ENCODE assay signal across 11 cellular contexts in the genomic region with DNA sequence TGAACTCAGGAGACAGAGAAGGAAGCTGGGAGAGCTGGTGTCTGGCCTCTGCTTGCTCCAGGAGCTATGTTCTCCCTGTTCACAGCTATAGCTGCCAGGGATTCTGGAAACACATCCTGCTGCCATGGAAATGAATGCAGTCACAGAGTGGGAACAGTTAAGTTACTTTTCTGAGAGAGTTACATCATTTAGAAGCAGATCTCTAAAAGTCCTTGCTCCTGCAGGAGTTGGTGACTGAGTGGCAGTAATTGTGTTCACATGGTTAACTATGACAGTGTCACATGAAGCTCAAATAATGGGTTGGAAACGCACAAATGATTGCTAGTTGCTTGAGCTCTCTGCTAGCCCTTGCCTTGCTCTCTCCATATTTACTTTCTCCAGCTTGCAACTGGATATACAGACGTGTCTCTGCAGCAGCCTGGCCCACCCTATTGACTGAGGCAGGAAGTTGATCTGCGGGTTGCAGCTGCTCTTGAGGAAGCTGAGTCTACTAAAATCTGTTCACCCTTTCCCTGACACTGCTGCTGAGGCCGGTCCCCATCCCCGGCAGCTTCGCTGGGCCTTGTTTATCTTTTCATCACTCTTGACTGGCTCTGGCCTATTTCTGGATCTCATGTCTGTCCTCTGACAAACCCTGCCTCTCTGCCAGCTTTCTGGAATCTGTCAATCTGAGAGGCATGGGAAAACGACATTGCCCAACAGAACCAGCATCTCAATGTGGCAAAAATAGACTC. TPM values are rescaled to one million over a fixed set of nuclear protein-coding genes. Genes with fewer than 3 reads are reported as not detected.
DNase-seq lines count a peak whose midpoint lies in the region; ATAC-seq, FAIRE-seq and TF ChIP-seq lines count a peak whose summit lies in the region.
"Had no signal": no experiment of that assay in that cellular context is flagged by ENCODE, and none has a peak within 500 bp of the region (broad histone marks: within the 10 kb centered on the region; RNA-seq: fewer than 3 reads in every experiment).

No MANE protein-coding gene starts in this region.

- CTCF ChIA-PET in activated naive CD4-positive, alpha-beta T cell treated with anti-CD3 and anti-CD28 coated beads, Interleukin-2, amount 10 ng/mL, durations not matched to agents 7 days and 5 days (lab: Charles Lee): interaction anchor here (1.7 to 1.8 kb wide), 2 partner anchors 153 to 166 kb away, joined by 4 to 7 read pairs; no protein-coding TSS in a partner anchor
- CTCF ChIA-PET in activated CD8-positive, alpha-beta T cell treated with anti-CD3 and anti-CD28 coated beads, Interleukin-2, amount 10 ng/mL, durations not matched to agents 7 days and 5 days (lab: Charles Lee): interaction anchor here (0.7 to 2.4 kb wide), 9 partner anchors 23 to 283 kb away, joined by 3 to 8 read pairs (median 3); no protein-coding TSS in a partner anchor

- no peak for TF ChIP-seq POLR2A in H54 (IDR thresholded peaks at IDR 0.05; ENCODE audit: low read depth, low read length)

- ATAC-seq in activated CD8-positive, alpha-beta T cell treated with anti-CD3 and anti-CD28 coated beads, Interleukin-2, amount 10 ng/mL, durations not matched to agents 7 days and 5 days: peak; percentile 55
- ATAC-seq in GM21367 (IDR thresholded peaks at IDR 0.05; ENCODE audit: unreplicated experiment): no peak
- ATAC-seq: natural killer cell had no signal

- no peaks in the 10 kb centered on the region for H3K9me3 Mint-ChIP-seq in activated naive CD4-positive, alpha-beta T cell treated with anti-CD3 and anti-CD28 coated beads, Interleukin-2, amount 10 ng/mL, durations not matched to agents 7 days and 5 days
- H3K9me3 Mint-ChIP-seq in activated CD8-positive, alpha-beta T cell treated with anti-CD3 and anti-CD28 coated beads, Interleukin-2, amount 10 ng/mL, durations not matched to agents 7 days and 5 days (ENCODE audit: insufficient read depth): no peaks in the 10 kb centered on the region
- no peaks in the 10 kb centered on the region for H3K9me3 Mint-ChIP-seq in type B pancreatic cell
- H3K9me3 Mint-ChIP-seq: natural killer cell had no signal

- H3K36me3 Mint-ChIP-seq in activated naive CD4-positive, alpha-beta T cell treated with anti-CD3 and anti-CD28 coated beads, Interleukin-2, amount 10 ng/mL, durations not matched to agents 7 days and 5 days: no peaks in the 10 kb centered on the region
- no peaks in the 10 kb centered on the region for H3K36me3 Mint-ChIP-seq in activated CD8-positive, alpha-beta T cell treated with anti-CD3 and anti-CD28 coated beads, Interleukin-2, amount 10 ng/mL, durations not matched to agents 7 days and 5 days (ENCODE audit: low read depth)
- H3K36me3 Mint-ChIP-seq in type B pancreatic cell: no peaks in the 10 kb centered on the region
- H3K36me3 Mint-ChIP-seq: natural killer cell had no signal

- H3K4me1 Mint-ChIP-seq in activated naive CD4-positive, alpha-beta T cell treated with anti-CD3 and anti-CD28 coated beads, Interleukin-2, amount 10 ng/mL, durations not matched to agents 7 days and 5 days: peaks cover 23% of the 10 kb centered on the region
- H3K4me1 Mint-ChIP-seq in activated CD8-positive, alpha-beta T cell treated with anti-CD3 and anti-CD28 coated beads, Interleukin-2, amount 10 ng/mL, durations not matched to agents 7 days and 5 days (ENCODE audit: low read depth): peaks cover 25% of the 10 kb centered on the region
- peaks cover 29% of the 10 kb centered on the region for H3K4me1 Mint-ChIP-seq in type B pancreatic cell (ENCODE audit: unreplicated experiment)

- TF ChIP-seq CTCF in type B pancreatic cell (conservative IDR thresholded peaks at IDR 0.05): no peak

- POLR2A ChIA-PET in activated CD8-positive, alpha-beta T cell treated with anti-CD3 and anti-CD28 coated beads, Interleukin-2, amount 10 ng/mL, durations not matched to agents 7 days and 5 days (lab: Charles Lee): interaction anchor here (1.1 kb wide), 1 partner anchor 151 kb away, joined by 3 read pairs; no protein-coding TSS in a partner anchor

- H3K4me3 Mint-ChIP-seq in activated naive CD4-positive, alpha-beta T cell treated with anti-CD3 and anti-CD28 coated beads, Interleukin-2, amount 10 ng/mL, durations not matched to agents 7 days and 5 days: no peak overlapping the region
- H3K4me3 Mint-ChIP-seq in activated CD8-positive, alpha-beta T cell treated with anti-CD3 and anti-CD28 coated beads, Interleukin-2, amount 10 ng/mL, durations not matched to agents 7 days and 5 days: no peak overlapping the region
- H3K4me3 Mint-ChIP-seq in type B pancreatic cell: peak overlapping the region; percentile 28
- H3K4me3 Mint-ChIP-seq: natural killer cell had no signal

- peak; percentile 37 for DNase-seq in activated naive CD4-positive, alpha-beta T cell treated with anti-CD3 and anti-CD28 coated beads, Interleukin-2, amount 10 ng/mL, durations not matched to agents 7 days and 5 days
- DNase-seq in activated naive CD4-positive, alpha-beta T cell (lab: John Stamatoyannopoulos, UW): no peak
- DNase-seq in activated CD8-positive, alpha-beta T cell treated with anti-CD3 and anti-CD28 coated beads, Interleukin-2, amount 10 ng/mL, durations not matched to agents 7 days and 5 days: peak; percentile 53
- DNase-seq in islet precursor cell (peak; percentile 56), type B pancreatic cell (ENCODE audit: extremely low spot score, unreplicated experiment) (no peak), H54 (ENCODE audit: insufficient read length, low spot score) (no peak), germinal center (ENCODE audit: low spot score) (no peak)
- DNase-seq: activated naive CD4-positive, alpha-beta T cell treated with anti-CD3 and anti-CD28 coated beads, Interleukin-2, amount 50 U/mL, for 16 hours; natural killer cell had no signal

- H3K27me3 Mint-ChIP-seq in activated naive CD4-positive, alpha-beta T cell treated with anti-CD3 and anti-CD28 coated beads, Interleukin-2, amount 10 ng/mL, durations not matched to agents 7 days and 5 days: peaks cover 31% of the 10 kb centered on the region
- peaks cover 8% of the 10 kb centered on the region for H3K27me3 Mint-ChIP-seq in activated CD8-positive, alpha-beta T cell treated with anti-CD3 and anti-CD28 coated beads, Interleukin-2, amount 10 ng/mL, durations not matched to agents 7 days and 5 days (ENCODE audit: low read depth)
- H3K27me3 Mint-ChIP-seq in type B pancreatic cell: peaks cover 8% of the 10 kb centered on the region

- no peak for FAIRE-seq in H54 (lab: Jason Lieb, UNC)

- no peak overlapping the region for H3K27ac Mint-ChIP-seq in activated naive CD4-positive, alpha-beta T cell treated with anti-CD3 and anti-CD28 coated beads, Interleukin-2, amount 10 ng/mL, durations not matched to agents 7 days and 5 days
- H3K27ac Mint-ChIP-seq in activated CD8-positive, alpha-beta T cell treated with anti-CD3 and anti-CD28 coated beads, Interleukin-2, amount 10 ng/mL, durations not matched to agents 7 days and 5 days: peak overlapping the region; percentile 60
- peak overlapping the region; percentile 64 for H3K27ac Mint-ChIP-seq in type B pancreatic cell
- H3K27ac Mint-ChIP-seq: natural killer cell had no signal

RNA-seq across cellular contexts. Expression of gene ISLR, which starts 16.7 kb away (rescaled TPM):
- total RNA-seq in activated CD8-positive, alpha-beta T cell treated with anti-CD3 and anti-CD28 coated beads, Interleukin-2, amount 10 ng/mL, durations not matched to agents 7 days and 5 days: not detected
- 0.24 and 41.6 TPM in 2 replicates for total RNA-seq in type B pancreatic cell (ENCODE audit: low replicate concordance)
- total RNA-seq: MCF 10A, natural killer cell had no signal

RNA-seq across cellular contexts. Expression of gene ISLR2, which starts 26.5 kb away (rescaled TPM):
- not detected for total RNA-seq in activated CD8-positive, alpha-beta T cell treated with anti-CD3 and anti-CD28 coated beads, Interleukin-2, amount 10 ng/mL, durations not matched to agents 7 days and 5 days
- 0.59 and 16.9 TPM in 2 replicates for total RNA-seq in type B pancreatic cell (ENCODE audit: low replicate concordance)
- total RNA-seq: MCF 10A, natural killer cell had no signal

RNA-seq across cellular contexts. Expression of gene STRA6, which starts 45.7 kb away (rescaled TPM):
- total RNA-seq in activated CD8-positive, alpha-beta T cell treated with anti-CD3 and anti-CD28 coated beads, Interleukin-2, amount 10 ng/mL, durations not matched to agents 7 days and 5 days: not detected
- total RNA-seq in type B pancreatic cell (ENCODE audit: low replicate concordance): 19.2 and 158 TPM in 2 replicates
- total RNA-seq: MCF 10A, natural killer cell had no signal

Comparison
In these comparisons a context has a peak if more than half of its experiments do, and no peak if none do; other contexts are left out.
1. DNase-seq: peak in activated naive CD4-positive, alpha-beta T cell treated with anti-CD3 and anti-CD28 coated beads, Interleukin-2, amount 10 ng/mL, durations not matched to agents 7 days and 5 days (single experiment), activated CD8-positive, alpha-beta T cell treated with anti-CD3 and anti-CD28 coated beads, Interleukin-2, amount 10 ng/mL, durations not matched to agents 7 days and 5 days (single experiment) and islet precursor cell (single experiment); none in activated naive CD4-positive, alpha-beta T cell (0 of 4), type B pancreatic cell (single experiment), H54 (single experiment) and germinal center (single experiment).
2. RNA of gene STRA6, which starts 45.7 kb away (total RNA-seq): 19.2 to 158 TPM in type B pancreatic cell; not detected in activated CD8-positive, alpha-beta T cell treated with anti-CD3 and anti-CD28 coated beads, Interleukin-2, amount 10 ng/mL, durations not matched to agents 7 days and 5 days; every median in the first group is over 10 times any median in the second.